33 cellular contexts compared by ENCODE assay signal in the genomic region with DNA sequence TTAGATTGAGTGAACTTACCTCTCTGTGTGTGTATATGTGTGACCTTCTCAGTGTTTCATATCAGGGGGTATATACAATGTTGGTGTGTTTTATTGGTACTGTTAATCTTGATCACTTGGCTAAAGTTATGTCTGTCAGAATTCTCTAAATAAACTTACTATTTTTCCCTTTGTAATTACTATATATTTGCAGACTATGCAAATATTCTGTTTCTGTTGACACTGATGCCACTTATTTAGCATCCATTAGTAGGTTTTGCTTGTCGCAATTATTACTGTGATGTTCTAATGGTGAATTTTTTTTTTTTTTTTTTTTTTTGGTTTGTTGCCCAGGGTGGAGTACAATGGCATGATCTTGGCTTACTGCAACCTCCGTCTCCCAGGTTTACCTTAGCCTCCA. TPM values are rescaled to one million over a fixed set of nuclear protein-coding genes. Genes with fewer than 3 reads are reported as not detected.
"Had no signal": no experiment of that assay in that cellular context is flagged by ENCODE, and none has a peak within 500 bp of the region (broad histone marks: within the 10 kb centered on the region; RNA-seq: fewer than 3 reads in every experiment).

No MANE protein-coding gene starts in this region.

- FAIRE-seq: pancreas had no signal

- H3K36me3 ChIP-seq: pancreas, prostate gland, right atrium auricular region, spleen, suprapubic skin, tibial artery, transverse colon, upper lobe of right lung, uterus had no signal

- DNase-seq: naive B cell; naive thymus-derived CD8-positive, alpha-beta T cell; nephron progenitor cell; nucleus accumbens; pancreas; retina; spleen; stimulated activated CD4-positive, alpha-beta T cell treated with anti-CD3 and anti-CD28 coated beads, Interleukin-12 subunit alpha, Interleukin-12 subunit beta, amount 100 ng/mL, for 4 hours; stimulated activated CD4-positive, alpha-beta T cell treated with anti-CD3 and anti-CD28 coated beads, Interleukin-1b, Interleukin-23, amount 100 ng/mL, for 48 hours; stimulated activated CD4-positive, alpha-beta T cell treated with anti-CD3 and anti-CD28 coated beads, Interleukin-4, amount 100 ng/mL, for 1 hour; stimulated activated CD4-positive, alpha-beta T cell treated with anti-CD3 and anti-CD28 coated beads, Interleukin-4, amount 100 ng/mL, for 4 hours; stimulated activated CD8-positive, alpha-beta memory T cell treated with anti-CD3 and anti-CD28 coated beads, Interleukin-4, amount 100 ng/mL, for 48 hours; stimulated activated naive CD4-positive, alpha-beta T cell; stimulated activated naive CD8-positive, alpha-beta T cell treated with anti-CD3 and anti-CD28 coated beads, Interleukin-15, amount 100 ng/mL, for 72 hours; substantia nigra; testis; tibial artery; transverse colon; upper lobe of right lung; uterus had no signal

- H3K4me1 ChIP-seq: prostate gland, right atrium auricular region, spleen, testis, tibial artery, upper lobe of right lung, uterus had no signal

- H3K4me3 ChIP-seq: pancreas, prostate gland, right atrium auricular region, skin epidermis, smooth muscle cell, spleen, suprapubic skin, testis, tibial artery, transverse colon, upper lobe of right lung, uterus had no signal

- H3K27me3 ChIP-seq: neutrophil, pancreas, right atrium auricular region, spleen, suprapubic skin, testis, tibial artery, transverse colon, upper lobe of right lung, uterus had no signal

- ATAC-seq: naive thymus-derived CD8-positive, alpha-beta T cell; natural killer cell treated with Interleukin-12 subunit alpha and Interleukin-12 subunit beta and Interleukin-15 and Interleukin-18, amount 100 ng/mL, for 72 hours; pancreas; sciatic nerve; stimulated activated memory B cell treated with anti-CD40 and anti-IgM and Interleukin-4, amounts not matched to agents 10 μg/mL and 1 μg/mL and 100 μg/mL, for 72 hours; stimulated activated naive CD8-positive, alpha-beta T cell treated with anti-CD3 and anti-CD28 coated beads, Interleukin-15, amount 100 ng/mL, for 72 hours; upper lobe of right lung had no signal

- H3K27ac ChIP-seq: neutrophil, pancreas, prostate gland, right atrium auricular region, skin epidermis, spleen, suprapubic skin, testis, tibial artery, transverse colon, upper lobe of right lung, uterus had no signal

- H3K9me3 ChIP-seq: neutrophil, pancreas, prostate gland, right atrium auricular region, spleen, suprapubic skin, testis, tibial artery, transverse colon, upper lobe of right lung, uterus had no signal

- H3K4me2 ChIP-seq: smooth muscle cell had no signal

RNA-seq across cellular contexts. Expression of a gene that starts 42.9 kb away (rescaled TPM):
- total RNA-seq: naive thymus-derived CD8-positive, alpha-beta T cell; natural killer cell treated with Interleukin-12 subunit alpha and Interleukin-12 subunit beta and Interleukin-15 and Interleukin-18, amount 100 ng/mL, for 72 hours; omental fat pad; osteocyte; pulmonary artery endothelial cell; right atrium auricular region; sciatic nerve; smooth muscle cell; suprapubic skin; transverse colon; upper lobe of right lung; urinary bladder had no signal
- polyA plus RNA-seq: naive thymus-derived CD8-positive, alpha-beta T cell; smooth muscle cell; urinary bladder had no signal
